ENCODE assay signal across 23 cellular contexts in genomic region chr9:102185371-102185770, GRCh38.
DNase-seq lines count a peak whose midpoint lies in the region; ATAC-seq and TF ChIP-seq lines count a peak whose summit lies in the region.
"Had no signal": no experiment of that assay in that cellular context is flagged by ENCODE, and none has a peak within 500 bp of the region (broad histone marks: within the 10 kb centered on the region; RNA-seq: fewer than 3 reads in every experiment).

No MANE protein-coding gene starts in this region.

- no peak for TF ChIP-seq CTCF in 22Rv1 (IDR thresholded peaks at IDR 0.05)
- no peak for TF ChIP-seq CTCF in LNCaP clone FGC (IDR thresholded peaks at IDR 0.05; ENCODE audit: control insufficient read depth, extremely low read depth, insufficient read depth)
- TF ChIP-seq CTCF in heart right ventricle (IDR thresholded peaks at IDR 0.05), result no peak
- TF ChIP-seq CTCF in prostate gland (IDR thresholded peaks at IDR 0.05), result no peak

- peaks cover 0 to 10% (median 0%) of the 10 kb centered on the region in 11 donors for H3K9me3 ChIP-seq in heart right ventricle
- no peaks in the 10 kb centered on the region for H3K9me3 ChIP-seq in prostate gland
- H3K9me3 ChIP-seq: BE2C, SJCRH30 had no signal

- no peak for TF ChIP-seq POLR2A in prostate gland (IDR thresholded peaks at IDR 0.05)

- peak overlapping the region; percentile 76 for H3K27ac ChIP-seq in 22Rv1
- no peak overlapping the region for H3K27ac ChIP-seq in heart right ventricle
- no peak overlapping the region for H3K27ac ChIP-seq in prostate gland
- H3K27ac ChIP-seq: HL-60, SJCRH30 had no signal

- 59 to 63% methylated on average over 2 of the region's 2 CpGs for WGBS in heart right ventricle, 2 donors
- WGBS in prostate gland, result 65% methylated on average over 2 of the region's 2 CpGs

- DNase-seq in LNCaP clone FGC (ENCODE audit: low read depth) (peak; percentile 95), heart right ventricle (peak in 1 of 2 donors; percentile 22), prostate gland (ENCODE audit: low spot score) (peak; percentile 62), H7 (no peak), NCI-H1930 (lab: John Stamatoyannopoulos, UW) (no peak), NCI-H526 (lab: John Stamatoyannopoulos, UW) (no peak)
- DNase-seq: BE2C; CD4-positive, CD25-positive, alpha-beta regulatory T cell; DMS79 treated with DMSO at 0.1 percent for 48 hours; HFFc6; NCI-H1092; NCI-H1436; NCI-H187 treated with DMSO at 0.1 percent for 48 hours; NCI-H226; NCI-H524; NCI-H82; SJCRH30 had no signal

- H3K27me3 ChIP-seq in heart right ventricle, result no peaks in the 10 kb centered on the region
- H3K27me3 ChIP-seq in prostate gland (replicated peaks; ENCODE audit: insufficient read depth), result no peaks in the 10 kb centered on the region
- no peaks in the 10 kb centered on the region for H3K27me3 ChIP-seq in H7 (ENCODE audit: control insufficient read depth, insufficient read depth, low read length)
- H3K27me3 ChIP-seq: BE2C, SJCRH30 had no signal

- intact Hi-C loops in heart right ventricle (cut with DNase I) (no loop called here), prostate gland (cut with DNase I) (no loop called here)

- H3K4me3 ChIP-seq in LNCaP clone FGC (ENCODE audit: low read depth, low read length) (no peak overlapping the region), heart right ventricle (no peak overlapping the region), prostate gland (no peak overlapping the region), H7 (ENCODE audit: insufficient read depth, low read depth, low read length) (no peak overlapping the region)
- H3K4me3 ChIP-seq: GM12878, K562, SJCRH30 had no signal

- H3K4me1 ChIP-seq in heart right ventricle (peaks cover 0 to 9% (median 0%) of the 10 kb centered on the region in 9 donors), prostate gland (replicated peaks) (peaks cover 6% of the 10 kb centered on the region)
- H3K4me1 ChIP-seq: BE2C, SJCRH30 had no signal

- H3K36me3 ChIP-seq in heart right ventricle, result no peaks in the 10 kb centered on the region
- no peaks in the 10 kb centered on the region for H3K36me3 ChIP-seq in prostate gland
- H3K36me3 ChIP-seq in H7 (replicated peaks; ENCODE audit: control insufficient read depth, insufficient read depth, low read length), result no peaks in the 10 kb centered on the region
- H3K36me3 ChIP-seq: BE2C, SJCRH30 had no signal

- peak in 7 of 8 donors; percentile 42 to 87 (median 75) for ATAC-seq in heart right ventricle
- ATAC-seq: GM12878, HepG2, K562, Panc1 had no signal

Comparison
In these comparisons a context has a peak if more than half of its experiments do, and no peak if none do; other contexts are left out.
1. DNase-seq: peak in LNCaP clone FGC (single experiment) and prostate gland (single experiment); none in H7 (single experiment), NCI-H1930 (0 of 2) and NCI-H526 (0 of 2).